In the genomic region with DNA sequence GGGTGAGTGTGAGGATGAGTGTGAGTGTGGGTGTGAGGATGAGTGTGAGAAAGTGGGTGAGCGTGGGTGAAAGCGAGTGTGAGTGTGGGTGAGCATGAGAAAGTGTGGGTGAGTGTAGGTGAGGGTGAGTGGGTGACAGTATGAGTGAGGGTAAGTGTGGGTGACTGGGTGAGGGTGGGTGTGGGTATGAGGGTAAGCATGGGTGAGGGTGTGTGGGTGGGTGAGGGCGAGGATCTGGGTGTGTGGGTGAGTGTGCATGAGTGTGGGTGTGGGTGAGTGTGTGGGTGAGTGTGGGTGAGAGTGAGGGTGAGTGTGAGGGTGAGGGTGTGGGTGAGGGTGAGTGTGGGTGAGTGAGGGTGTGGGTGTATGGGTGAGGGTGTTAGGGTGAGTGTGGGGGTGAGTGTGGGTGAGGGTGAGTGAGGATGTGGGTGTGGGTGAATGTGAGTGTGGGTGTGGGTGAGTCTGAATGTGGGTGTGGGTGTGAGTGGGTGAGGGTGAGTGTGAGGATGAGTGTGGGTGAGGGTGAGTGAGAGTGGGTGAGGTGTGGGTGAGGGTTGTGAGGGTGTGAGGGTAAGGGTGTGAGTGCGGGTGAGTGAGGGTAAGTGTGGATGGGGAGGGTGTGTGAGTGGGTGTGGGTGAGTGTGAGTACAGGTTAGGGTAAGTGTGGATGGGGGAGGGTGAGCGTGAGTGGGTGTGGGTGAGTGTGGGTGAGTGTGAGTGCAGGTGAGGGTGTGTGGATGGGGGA, we compare ENCODE assay signal across 1 cellular context.
A peak's percentile ranks its signal among the peaks of the same experiment; 100 is the strongest.
TF ChIP-seq lines count a peak whose summit lies in the region.

No MANE protein-coding gene starts in this region.

TF ChIP-seq in HEK293, 187 proteins besides CTCF, POLR2A, EP300 and RAD21 (continued from another document and continues in another):
- TF ChIP-seq, protein P1, sequence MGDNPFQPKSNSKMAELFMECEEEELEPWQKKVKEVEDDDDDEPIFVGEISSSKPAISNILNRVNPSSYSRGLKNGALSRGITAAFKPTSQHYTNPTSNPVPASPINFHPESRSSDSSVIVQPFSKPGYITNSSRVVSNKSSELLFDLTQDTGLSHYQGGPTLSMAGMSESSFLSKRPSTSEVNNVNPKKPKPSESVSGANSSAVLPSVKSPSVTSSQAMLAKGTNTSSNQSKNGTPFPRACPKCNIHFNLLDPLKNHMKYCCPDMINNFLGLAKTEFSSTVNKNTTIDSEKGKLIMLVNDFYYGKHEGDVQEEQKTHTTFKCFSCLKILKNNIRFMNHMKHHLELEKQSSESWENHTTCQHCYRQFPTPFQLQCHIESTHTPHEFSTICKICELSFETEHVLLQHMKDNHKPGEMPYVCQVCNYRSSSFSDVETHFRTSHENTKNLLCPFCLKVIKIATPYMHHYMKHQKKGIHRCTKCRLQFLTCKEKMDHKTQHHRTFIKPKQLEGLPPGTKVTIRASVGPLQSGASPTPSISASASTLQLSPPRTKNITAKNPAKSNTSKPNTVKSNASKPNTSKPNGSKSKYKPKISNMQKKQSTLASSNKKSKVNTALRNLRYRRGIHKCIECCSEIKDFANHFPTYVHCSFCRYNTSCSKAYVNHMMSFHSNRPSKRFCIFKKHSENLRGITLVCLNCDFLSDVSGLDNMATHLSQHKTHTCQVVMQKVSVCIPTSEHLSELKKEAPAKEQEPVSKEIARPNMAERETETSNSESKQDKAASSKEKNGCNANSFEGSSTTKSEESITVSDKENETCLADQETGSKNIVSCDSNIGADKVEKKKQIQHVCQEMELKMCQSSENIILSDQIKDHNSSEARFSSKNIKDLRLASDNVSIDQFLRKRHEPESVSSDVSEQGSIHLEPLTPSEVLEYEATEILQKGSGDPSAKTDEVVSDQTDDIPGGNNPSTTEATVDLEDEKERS (tag by site-specific recombination; IDR thresholded peaks at IDR 0.05), result no peak
- TF ChIP-seq KLF8 (tag by site-specific recombination; IDR thresholded peaks at IDR 0.05) (no peak), ZNF266 (tag by site-specific recombination; IDR thresholded peaks at IDR 0.05; ENCODE audit: low read depth) (no peak), MYNN (tag by site-specific recombination; IDR thresholded peaks at IDR 0.05; ENCODE audit: borderline replicate concordance) (no peak), KLF9 (tag by site-specific recombination; IDR thresholded peaks at IDR 0.05; ENCODE audit: low read depth) (peak; percentile 55; the same call in 1 of the 2 replicates), ZNF239 (tag by site-specific recombination; IDR thresholded peaks at IDR 0.05) (no peak), PRDM1 (tag by site-specific recombination; IDR thresholded peaks at IDR 0.05) (peak; percentile 63), EGR2 (tag by site-specific recombination; IDR thresholded peaks at IDR 0.05; ENCODE audit: low read depth) (peak; percentile 96), KLF7 (tag by site-specific recombination; IDR thresholded peaks at IDR 0.05; ENCODE audit: borderline replicate concordance) (no peak), ZNF561 (tag by site-specific recombination; IDR thresholded peaks at IDR 0.05; ENCODE audit: borderline replicate concordance) (no peak), ZFHX2 (tag by site-specific recombination; conservative IDR thresholded peaks at IDR 0.05) (peak; percentile 98), ZNF169 (tag by site-specific recombination; IDR thresholded peaks at IDR 0.05) (no peak), ZNF529 (tag by site-specific recombination; IDR thresholded peaks at IDR 0.05; ENCODE audit: insufficient replicate concordance) (no peak), ZNF335 (tag by site-specific recombination; conservative IDR thresholded peaks at IDR 0.05) (no peak), ZNF707 (tag by site-specific recombination; IDR thresholded peaks at IDR 0.05) (no peak), ZBTB21 (tag by site-specific recombination; IDR thresholded peaks at IDR 0.05) (no peak), ZNF626 (tag by site-specific recombination; IDR thresholded peaks at IDR 0.05) (no peak), ZSCAN23 (tag by site-specific recombination; IDR thresholded peaks at IDR 0.05) (no peak), ZNF571 (tag by site-specific recombination; IDR thresholded peaks at IDR 0.05) (no peak), ZNF629 (tag by site-specific recombination; IDR thresholded peaks at IDR 0.05) (no peak), ZNF785 (tag by site-specific recombination; IDR thresholded peaks at IDR 0.05) (0 out of 2 replicates have a peak, but pooled peaks have one; percentile 28), ZNF830 (tag by site-specific recombination; IDR thresholded peaks at IDR 0.05; ENCODE audit: low read depth) (no peak)
- TF ChIP-seq, protein P2, sequence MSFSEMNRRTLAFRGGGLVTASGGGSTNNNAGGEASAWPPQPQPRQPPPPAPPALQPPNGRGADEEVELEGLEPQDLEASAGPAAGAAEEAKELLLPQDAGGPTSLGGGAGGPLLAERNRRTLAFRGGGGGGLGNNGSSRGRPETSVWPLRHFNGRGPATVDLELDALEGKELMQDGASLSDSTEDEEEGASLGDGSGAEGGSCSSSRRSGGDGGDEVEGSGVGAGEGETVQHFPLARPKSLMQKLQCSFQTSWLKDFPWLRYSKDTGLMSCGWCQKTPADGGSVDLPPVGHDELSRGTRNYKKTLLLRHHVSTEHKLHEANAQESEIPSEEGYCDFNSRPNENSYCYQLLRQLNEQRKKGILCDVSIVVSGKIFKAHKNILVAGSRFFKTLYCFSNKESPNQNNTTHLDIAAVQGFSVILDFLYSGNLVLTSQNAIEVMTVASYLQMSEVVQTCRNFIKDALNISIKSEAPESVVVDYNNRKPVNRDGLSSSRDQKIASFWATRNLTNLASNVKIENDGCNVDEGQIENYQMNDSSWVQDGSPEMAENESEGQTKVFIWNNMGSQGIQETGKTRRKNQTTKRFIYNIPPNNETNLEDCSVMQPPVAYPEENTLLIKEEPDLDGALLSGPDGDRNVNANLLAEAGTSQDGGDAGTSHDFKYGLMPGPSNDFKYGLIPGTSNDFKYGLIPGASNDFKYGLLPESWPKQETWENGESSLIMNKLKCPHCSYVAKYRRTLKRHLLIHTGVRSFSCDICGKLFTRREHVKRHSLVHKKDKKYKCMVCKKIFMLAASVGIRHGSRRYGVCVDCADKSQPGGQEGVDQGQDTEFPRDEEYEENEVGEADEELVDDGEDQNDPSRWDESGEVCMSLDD (tag by site-specific recombination; IDR thresholded peaks at IDR 0.05), result no peak
- TF ChIP-seq, protein P3, sequence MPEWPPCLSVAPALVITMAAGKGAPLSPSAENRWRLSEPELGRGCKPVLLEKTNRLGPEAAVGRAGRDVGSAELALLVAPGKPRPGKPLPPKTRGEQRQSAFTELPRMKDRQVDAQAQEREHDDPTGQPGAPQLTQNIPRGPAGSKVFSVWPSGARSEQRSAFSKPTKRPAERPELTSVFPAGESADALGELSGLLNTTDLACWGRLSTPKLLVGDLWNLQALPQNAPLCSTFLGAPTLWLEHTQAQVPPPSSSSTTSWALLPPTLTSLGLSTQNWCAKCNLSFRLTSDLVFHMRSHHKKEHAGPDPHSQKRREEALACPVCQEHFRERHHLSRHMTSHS (tag by site-specific recombination; IDR thresholded peaks at IDR 0.05), result no peak
- TF ChIP-seq, protein P4, sequence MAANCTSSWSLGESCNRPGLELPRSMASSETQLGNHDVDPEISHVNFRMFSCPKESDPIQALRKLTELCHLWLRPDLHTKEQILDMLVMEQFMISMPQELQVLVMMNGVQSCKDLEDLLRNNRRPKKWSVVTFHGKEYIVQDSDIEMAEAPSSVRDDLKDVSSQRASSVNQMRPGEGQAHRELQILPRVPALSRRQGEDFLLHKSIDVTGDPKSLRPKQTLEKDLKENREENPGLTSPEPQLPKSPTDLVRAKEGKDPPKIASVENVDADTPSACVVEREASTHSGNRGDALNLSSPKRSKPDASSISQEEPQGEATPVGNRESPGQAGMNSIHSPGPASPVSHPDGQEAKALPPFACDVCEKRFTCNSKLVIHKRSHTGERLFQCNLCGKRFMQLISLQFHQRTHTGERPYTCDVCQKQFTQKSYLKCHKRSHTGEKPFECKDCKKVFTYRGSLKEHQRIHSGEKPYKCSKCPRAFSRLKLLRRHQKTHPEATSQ (tag by site-specific recombination; IDR thresholded peaks at IDR 0.05), result no peak
- TF ChIP-seq, protein P5, sequence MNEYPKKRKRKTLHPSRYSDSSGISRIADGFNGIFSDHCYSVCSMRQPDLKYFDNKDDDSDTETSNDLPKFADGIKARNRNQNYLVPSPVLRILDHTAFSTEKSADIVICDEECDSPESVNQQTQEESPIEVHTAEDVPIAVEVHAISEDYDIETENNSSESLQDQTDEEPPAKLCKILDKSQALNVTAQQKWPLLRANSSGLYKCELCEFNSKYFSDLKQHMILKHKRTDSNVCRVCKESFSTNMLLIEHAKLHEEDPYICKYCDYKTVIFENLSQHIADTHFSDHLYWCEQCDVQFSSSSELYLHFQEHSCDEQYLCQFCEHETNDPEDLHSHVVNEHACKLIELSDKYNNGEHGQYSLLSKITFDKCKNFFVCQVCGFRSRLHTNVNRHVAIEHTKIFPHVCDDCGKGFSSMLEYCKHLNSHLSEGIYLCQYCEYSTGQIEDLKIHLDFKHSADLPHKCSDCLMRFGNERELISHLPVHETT (tag by site-specific recombination; IDR thresholded peaks at IDR 0.05), result no peak
- TF ChIP-seq, protein P6, sequence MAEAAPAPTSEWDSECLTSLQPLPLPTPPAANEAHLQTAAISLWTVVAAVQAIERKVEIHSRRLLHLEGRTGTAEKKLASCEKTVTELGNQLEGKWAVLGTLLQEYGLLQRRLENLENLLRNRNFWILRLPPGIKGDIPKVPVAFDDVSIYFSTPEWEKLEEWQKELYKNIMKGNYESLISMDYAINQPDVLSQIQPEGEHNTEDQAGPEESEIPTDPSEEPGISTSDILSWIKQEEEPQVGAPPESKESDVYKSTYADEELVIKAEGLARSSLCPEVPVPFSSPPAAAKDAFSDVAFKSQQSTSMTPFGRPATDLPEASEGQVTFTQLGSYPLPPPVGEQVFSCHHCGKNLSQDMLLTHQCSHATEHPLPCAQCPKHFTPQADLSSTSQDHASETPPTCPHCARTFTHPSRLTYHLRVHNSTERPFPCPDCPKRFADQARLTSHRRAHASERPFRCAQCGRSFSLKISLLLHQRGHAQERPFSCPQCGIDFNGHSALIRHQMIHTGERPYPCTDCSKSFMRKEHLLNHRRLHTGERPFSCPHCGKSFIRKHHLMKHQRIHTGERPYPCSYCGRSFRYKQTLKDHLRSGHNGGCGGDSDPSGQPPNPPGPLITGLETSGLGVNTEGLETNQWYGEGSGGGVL (tag by site-specific recombination; IDR thresholded peaks at IDR 0.05), result peak; percentile 35; the same call in 1 of the 2 replicates
- TF ChIP-seq, protein P7, sequence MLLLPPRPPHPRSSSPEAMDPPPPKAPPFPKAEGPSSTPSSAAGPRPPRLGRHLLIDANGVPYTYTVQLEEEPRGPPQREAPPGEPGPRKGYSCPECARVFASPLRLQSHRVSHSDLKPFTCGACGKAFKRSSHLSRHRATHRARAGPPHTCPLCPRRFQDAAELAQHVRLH (tag by site-specific recombination; IDR thresholded peaks at IDR 0.05), result peak; percentile 43; the same call in 1 of the 2 replicates
- TF ChIP-seq, protein P8, sequence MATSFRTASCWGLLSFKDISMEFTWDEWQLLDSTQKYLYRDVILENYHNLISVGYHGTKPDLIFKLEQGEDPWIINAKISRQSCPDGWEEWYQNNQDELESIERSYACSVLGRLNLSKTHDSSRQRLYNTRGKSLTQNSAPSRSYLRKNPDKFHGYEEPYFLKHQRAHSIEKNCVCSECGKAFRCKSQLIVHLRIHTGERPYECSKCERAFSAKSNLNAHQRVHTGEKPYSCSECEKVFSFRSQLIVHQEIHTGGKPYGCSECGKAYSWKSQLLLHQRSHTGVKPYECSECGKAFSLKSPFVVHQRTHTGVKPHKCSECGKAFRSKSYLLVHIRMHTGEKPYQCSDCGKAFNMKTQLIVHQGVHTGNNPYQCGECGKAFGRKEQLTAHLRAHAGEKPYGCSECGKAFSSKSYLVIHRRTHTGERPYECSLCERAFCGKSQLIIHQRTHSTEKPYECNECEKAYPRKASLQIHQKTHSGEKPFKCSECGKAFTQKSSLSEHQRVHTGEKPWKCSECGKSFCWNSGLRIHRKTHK (tag by site-specific recombination; IDR thresholded peaks at IDR 0.05), result no peak
- TF ChIP-seq, protein P9, sequence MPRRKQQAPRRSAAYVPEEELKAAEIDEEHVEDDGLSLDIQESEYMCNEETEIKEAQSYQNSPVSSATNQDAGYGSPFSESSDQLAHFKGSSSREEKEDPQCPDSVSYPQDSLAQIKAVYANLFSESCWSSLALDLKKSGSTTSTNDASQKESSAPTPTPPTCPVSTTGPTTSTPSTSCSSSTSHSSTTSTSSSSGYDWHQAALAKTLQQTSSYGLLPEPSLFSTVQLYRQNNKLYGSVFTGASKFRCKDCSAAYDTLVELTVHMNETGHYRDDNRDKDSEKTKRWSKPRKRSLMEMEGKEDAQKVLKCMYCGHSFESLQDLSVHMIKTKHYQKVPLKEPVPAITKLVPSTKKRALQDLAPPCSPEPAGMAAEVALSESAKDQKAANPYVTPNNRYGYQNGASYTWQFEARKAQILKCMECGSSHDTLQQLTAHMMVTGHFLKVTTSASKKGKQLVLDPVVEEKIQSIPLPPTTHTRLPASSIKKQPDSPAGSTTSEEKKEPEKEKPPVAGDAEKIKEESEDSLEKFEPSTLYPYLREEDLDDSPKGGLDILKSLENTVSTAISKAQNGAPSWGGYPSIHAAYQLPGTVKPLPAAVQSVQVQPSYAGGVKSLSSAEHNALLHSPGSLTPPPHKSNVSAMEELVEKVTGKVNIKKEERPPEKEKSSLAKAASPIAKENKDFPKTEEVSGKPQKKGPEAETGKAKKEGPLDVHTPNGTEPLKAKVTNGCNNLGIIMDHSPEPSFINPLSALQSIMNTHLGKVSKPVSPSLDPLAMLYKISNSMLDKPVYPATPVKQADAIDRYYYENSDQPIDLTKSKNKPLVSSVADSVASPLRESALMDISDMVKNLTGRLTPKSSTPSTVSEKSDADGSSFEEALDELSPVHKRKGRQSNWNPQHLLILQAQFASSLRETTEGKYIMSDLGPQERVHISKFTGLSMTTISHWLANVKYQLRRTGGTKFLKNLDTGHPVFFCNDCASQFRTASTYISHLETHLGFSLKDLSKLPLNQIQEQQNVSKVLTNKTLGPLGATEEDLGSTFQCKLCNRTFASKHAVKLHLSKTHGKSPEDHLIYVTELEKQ (tag by site-specific recombination; IDR thresholded peaks at IDR 0.05; ENCODE audit: borderline replicate concordance), result no peak
